Comparison of ENCODE assay signal across 21 cellular contexts in the genomic region with DNA sequence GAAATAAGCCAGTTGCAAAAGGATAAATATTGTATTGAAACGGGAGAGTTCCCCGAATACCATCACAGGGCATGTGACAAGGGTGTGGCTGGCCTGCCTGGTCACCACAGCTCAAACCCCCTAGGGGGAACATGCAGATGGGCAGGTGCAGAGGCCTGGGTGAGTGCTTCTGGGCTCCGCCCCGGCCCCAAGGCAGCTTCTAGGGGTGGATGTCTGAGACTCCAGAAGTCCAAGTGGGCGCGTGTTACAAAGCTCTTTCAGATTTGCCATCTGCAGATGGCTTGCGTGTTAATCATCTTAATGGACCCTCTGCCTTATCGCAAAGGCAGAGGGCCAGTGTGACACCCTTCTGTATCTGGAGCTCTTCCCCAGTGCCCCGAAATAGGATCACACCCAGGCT.
"Had no signal": no experiment of that assay in that cellular context is flagged by ENCODE, and none has a peak within 500 bp of the region (broad histone marks: within the 10 kb centered on the region; RNA-seq: fewer than 3 reads in every experiment).

No MANE protein-coding gene starts in this region.

- H3K27me3 ChIP-seq: brain microvascular endothelial cell, colonic mucosa had no signal

- H3K4me3 ChIP-seq: colonic mucosa had no signal

- DNase-seq: activated B cell treated with CpG ODN at 0.5 μM for 24 hours; activated CD4-positive, alpha-beta memory T cell treated with anti-CD3 and anti-CD28 coated beads, Interleukin-2, amount 10 ng/mL, durations not matched to agents 7 days and 5 days; activated CD4-positive, alpha-beta T cell treated with anti-CD3 and anti-CD28 coated beads, Interleukin-2, amount 10 ng/mL, durations not matched to agents 7 days and 5 days; activated CD4-positive, alpha-beta T cell treated with anti-CD3 and anti-CD28 coated beads, Interleukin-2, amount 50 U/mL, for 4 hours; activated CD8-positive, alpha-beta memory T cell treated with anti-CD3 and anti-CD28 coated beads, Interleukin-2, amount 50 U/mL, for 48 hours; activated gamma-delta T cell; activated naive CD4-positive, alpha-beta T cell treated with anti-CD3 and anti-CD28 coated beads, Interleukin-2, amount 50 U/mL, for 16 hours; activated naive CD4-positive, alpha-beta T cell treated with Interleukin-2 at 50 U/mL for 16 hours; activated T-cell treated with anti-CD3 and anti-CD28 coated beads for 4 hours; activated T-cell treated with anti-CD3 and anti-CD28 coated beads, Interleukin-2, amount 50 U/mL, for 24 hours; activated T-cell treated with anti-CD3 and anti-CD28 coated beads, Interleukin-2, amount 50 U/mL, for 72 hours; amniotic stem cell; anterior cingulate cortex; brain microvascular endothelial cell; colonic mucosa; effector CD8-positive, alpha-beta T cell; foreskin fibroblast; head of caudate nucleus; hippocampal formation; T-helper 2 cell had no signal

- H3K9me3 ChIP-seq: colonic mucosa had no signal

- H3K4me1 ChIP-seq: colonic mucosa had no signal

- H3K36me3 ChIP-seq: brain microvascular endothelial cell, colonic mucosa had no signal

- H3K27ac ChIP-seq: brain microvascular endothelial cell, colonic mucosa, VCaP had no signal
